8 cellular contexts compared by ENCODE assay signal in the genomic region with DNA sequence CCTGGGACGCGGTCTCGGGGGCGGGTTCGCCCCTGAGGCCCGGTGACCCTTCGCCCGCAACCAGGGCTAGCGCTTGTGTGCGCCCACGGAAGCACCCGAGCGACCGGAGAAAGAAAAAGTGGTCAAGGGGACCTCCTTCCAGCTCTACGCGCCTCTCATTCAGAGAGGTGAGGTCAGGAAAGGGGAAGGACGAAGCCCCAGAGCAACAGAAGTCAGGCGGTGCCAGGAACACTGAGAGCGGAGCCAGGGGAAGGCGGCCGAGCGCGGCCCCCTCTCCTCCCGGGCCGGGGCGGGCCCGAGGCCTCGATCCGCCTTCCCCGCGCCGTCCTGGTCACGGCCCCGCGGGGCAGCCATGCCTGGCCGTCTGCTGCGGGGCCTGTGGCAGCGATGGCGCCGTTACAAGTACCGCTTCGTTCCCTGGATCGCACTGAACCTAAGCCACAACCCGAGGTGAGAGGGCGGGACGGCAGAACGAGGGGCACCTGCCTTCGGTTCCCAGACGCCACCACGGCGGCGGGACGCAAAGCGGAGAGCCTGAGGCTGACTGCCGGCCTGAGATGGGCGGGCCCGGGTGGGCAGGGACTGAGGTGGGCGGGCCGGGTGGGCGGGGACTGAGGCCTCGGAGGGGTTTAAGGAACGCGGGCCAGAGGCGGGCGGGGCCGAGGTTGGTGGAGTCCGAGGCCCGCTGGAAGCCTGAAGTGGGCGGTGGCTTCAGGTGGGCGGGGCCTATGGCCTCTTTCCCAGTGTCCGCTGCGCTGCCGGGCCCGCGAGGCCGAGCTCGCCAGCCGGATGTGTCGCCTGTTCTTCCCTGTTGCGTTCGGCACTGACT. TPM values are rescaled to one million over a fixed set of nuclear protein-coding genes. Genes with fewer than 3 reads are reported as not detected.
DNase-seq lines count a peak whose midpoint lies in the region; TF ChIP-seq lines count a peak whose summit lies in the region.

A gene with protein sequence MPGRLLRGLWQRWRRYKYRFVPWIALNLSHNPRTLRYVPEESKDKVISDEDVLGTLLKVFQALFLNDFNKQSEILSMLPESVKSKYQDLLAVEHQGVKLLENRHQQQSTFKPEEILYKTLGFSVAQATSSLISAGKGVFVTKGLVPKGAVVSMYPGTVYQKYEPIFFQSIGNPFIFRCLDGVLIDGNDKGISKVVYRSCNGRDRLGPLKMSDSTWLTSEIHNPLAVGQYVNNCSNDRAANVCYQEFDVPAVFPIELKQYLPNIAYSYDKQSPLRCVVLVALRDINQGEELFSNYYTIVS (plus strand): TSS at position 303 of the 829 bp plus-strand sequence. CDS start 50 bp downstream, at position 353.

- H3K9ac ChIP-seq in H9 (ENCODE audit: extremely low read depth, insufficient read length, low read length): peak within 1 kb of the TSS; percentile 96

- peaks cover 0 to 2% of the 10 kb centered on the region in 2 experiments; a peak in 1 of 5 replicates for H3K9me3 Mint-ChIP-seq in H9
- peaks cover 24% of the 10 kb centered on the region for H3K9me3 Mint-ChIP-seq in nephron progenitor cell
- no peaks in the 10 kb centered on the region for H3K9me3 Mint-ChIP-seq in stimulated activated naive CD8-positive, alpha-beta T cell treated with anti-CD3 and anti-CD28 coated beads, Interleukin-15, Interleukin-2, amounts not matched to agents 100 ng/mL and 50 ng/mL, for 24 hours

- H3K36me3 Mint-ChIP-seq in H9 (ENCODE audit: insufficient read depth in 1 of 3, low read depth in 3 of 3) (peaks cover 3 to 10% (median 4%) of the 10 kb centered on the region in 3 experiments), nephron progenitor cell (ENCODE audit: low read depth) (peaks cover 33% of the 10 kb centered on the region)
- H3K36me3 Mint-ChIP-seq in stimulated activated naive CD8-positive, alpha-beta T cell treated with anti-CD3 and anti-CD28 coated beads, Interleukin-15, Interleukin-2, amounts not matched to agents 100 ng/mL and 50 ng/mL, for 24 hours (ENCODE audit: low read depth): no peaks in the 10 kb centered on the region

- H3K4me3 Mint-ChIP-seq in H9 (peak within 1 kb of the TSS; percentile 79 to 86), nephron progenitor cell (peak within 1 kb of the TSS; percentile 87)
- peak within 1 kb of the TSS; percentile 92 for H3K4me3 Mint-ChIP-seq in stimulated activated naive CD8-positive, alpha-beta T cell treated with anti-CD3 and anti-CD28 coated beads, Interleukin-15, Interleukin-2, amounts not matched to agents 100 ng/mL and 50 ng/mL, for 24 hours

- peak within 1 kb of the TSS; percentile 12 for H3T11ph ChIP-seq in H9 (ENCODE audit: low read length)

- H3K56ac ChIP-seq in H9 (ENCODE audit: insufficient read length, low read depth, low read length): peak within 1 kb of the TSS; percentile 50

- H3K79me1 ChIP-seq in H9 (ENCODE audit: insufficient read depth, low read depth, low read length, poor library complexity, severe bottlenecking): no peaks in the 10 kb centered on the region

- no peak within 1 kb of the TSS; the same call in 1 of the 2 replicates for H2BK15ac ChIP-seq in H9 (ENCODE audit: low read depth, low read length)

- no peaks in the 10 kb centered on the region for H4K20me1 ChIP-seq in H9 (ENCODE audit: control insufficient read depth, insufficient read depth, insufficient read length)

- H3K4me2 ChIP-seq in H9 (ENCODE audit: insufficient read depth, insufficient read length, low read length): peak within 1 kb of the TSS; percentile 79

- DNase-seq in ELR (ENCODE audit: low read depth) (peak; percentile 97), H9 (peak; percentile 99), M059J (ENCODE audit: low read depth) (peak; percentile 96), activated gamma-delta T cell (lab: John Stamatoyannopoulos, UW) (peak; percentile 78), fibroblast of the conjunctiva (ENCODE audit: low read depth) (peak; percentile 94), nephron progenitor cell (peak; percentile 99)

- peak within 1 kb of the TSS; percentile 98 for H3K18ac ChIP-seq in H9 (ENCODE audit: insufficient read length, low read depth, low read length)

- no peaks in the 10 kb centered on the region; the same call in 1 of the 2 replicates for H3K4me1 ChIP-seq in H9 (ENCODE audit: insufficient read depth, low read length)

- peak; percentile 93 for TF ChIP-seq POLR2A in Raji (IDR thresholded peaks at IDR 0.05; ENCODE audit: insufficient read depth, low read depth, low read length)

- peak within 1 kb of the TSS; percentile 1 for H2AFZ ChIP-seq in H9 (ENCODE audit: low read length)

- H2BK12ac ChIP-seq in H9 (ENCODE audit: insufficient read length, low read depth, low read length): no peak within 1 kb of the TSS

- H3K27me3 ChIP-seq in H9 (ENCODE audit: insufficient read depth, low read length): no peaks in the 10 kb centered on the region

- peak within 1 kb of the TSS; percentile 99 for H3K14ac ChIP-seq in H9 (ENCODE audit: insufficient read depth, low read length)

- peak within 1 kb of the TSS; percentile 47; the same call in 1 of the 2 replicates for H3K4ac ChIP-seq in H9 (ENCODE audit: low read depth, low read length)

- peaks cover 18 to 23% of the 10 kb centered on the region in 2 experiments for H3K4me1 Mint-ChIP-seq in H9
- peaks cover 25% of the 10 kb centered on the region for H3K4me1 Mint-ChIP-seq in nephron progenitor cell
- H3K4me1 Mint-ChIP-seq in stimulated activated naive CD8-positive, alpha-beta T cell treated with anti-CD3 and anti-CD28 coated beads, Interleukin-15, Interleukin-2, amounts not matched to agents 100 ng/mL and 50 ng/mL, for 24 hours (ENCODE audit: low read depth): peaks cover 22% of the 10 kb centered on the region

- H3K9me3 ChIP-seq in H9 (ENCODE audit: control insufficient read depth, low read depth, low read length): no peaks in the 10 kb centered on the region

- no peak within 1 kb of the TSS for H2AK5ac ChIP-seq in H9 (ENCODE audit: insufficient read length, low read length)

- H2BK20ac ChIP-seq in H9 (ENCODE audit: low read depth, low read length, poor library complexity, severe bottlenecking): no peak within 1 kb of the TSS

- H3K27ac Mint-ChIP-seq in H9 (peak within 1 kb of the TSS; percentile 98 to 99 (median 99)), nephron progenitor cell (peak within 1 kb of the TSS; percentile 100)
- H3K27ac Mint-ChIP-seq in stimulated activated naive CD8-positive, alpha-beta T cell treated with anti-CD3 and anti-CD28 coated beads, Interleukin-15, Interleukin-2, amounts not matched to agents 100 ng/mL and 50 ng/mL, for 24 hours: peak within 1 kb of the TSS; percentile 92

- H3K27ac ChIP-seq in H9 (ENCODE audit: insufficient read length, low read depth, low read length): peak within 1 kb of the TSS; percentile 76

- H3K79me2 ChIP-seq in H9 (ENCODE audit: insufficient read depth, low read length): no peaks in the 10 kb centered on the region

- no peak for TF ChIP-seq CTCF in H9 (conservative IDR thresholded peaks at IDR 0.05)
- TF ChIP-seq CTCF in nephron progenitor cell (IDR thresholded peaks at IDR 0.05): no peak

- WGBS in H9 (ENCODE audit: extremely low coverage, insufficient read length, low lambda C conversion rate): no CpG with 5 or more reads among the region's 81 CpGs

- H3K27me3 Mint-ChIP-seq in H9 (ENCODE audit: low read depth) (no peaks in the 10 kb centered on the region), nephron progenitor cell (ENCODE audit: low read depth, poor library complexity) (peaks cover 5% of the 10 kb centered on the region)
- H3K27me3 Mint-ChIP-seq in stimulated activated naive CD8-positive, alpha-beta T cell treated with anti-CD3 and anti-CD28 coated beads, Interleukin-15, Interleukin-2, amounts not matched to agents 100 ng/mL and 50 ng/mL, for 24 hours: no peaks in the 10 kb centered on the region

- peaks cover 8% of the 10 kb centered on the region for H3K23me2 ChIP-seq in H9 (ENCODE audit: insufficient read length, low read depth, low read length, poor library complexity, severe bottlenecking)

- H4K5ac ChIP-seq in H9 (ENCODE audit: insufficient read length, low read depth, low read length): peak within 1 kb of the TSS; percentile 91

- no peak within 1 kb of the TSS for H4K91ac ChIP-seq in H9 (ENCODE audit: insufficient read length, low read depth, low read length)

- peak within 1 kb of the TSS; percentile 47 for H2BK5ac ChIP-seq in H9 (ENCODE audit: insufficient read length, low read length)

- H3K23ac ChIP-seq in H9 (ENCODE audit: insufficient read length, low read depth, low read length): no peak within 1 kb of the TSS

- peak within 1 kb of the TSS; percentile 40 for H2BK120ac ChIP-seq in H9 (ENCODE audit: low read depth, low read length, poor library complexity, severe bottlenecking)

- H4K8ac ChIP-seq in H9 (replicated peaks; ENCODE audit: insufficient read length, low read depth, low read length): no peak within 1 kb of the TSS

RNA-seq across cellular contexts. Expression of the gene that starts here (rescaled TPM):
- total RNA-seq in H9 (2021): 15.1 and 15.7 TPM in 2 replicates
- total RNA-seq in M059J (2014; rRNA removed; shearing (Covaris generic)): 10.4 and 16.4 TPM in 2 replicates

Comparison
In these comparisons a context has a peak if more than half of its experiments do, and no peak if none do; other contexts are left out.
1. Peak in every context shown above with its lines: DNase-seq and H3K27ac ChIP-seq.